In genomic region chr2:189020179-189020578, GRCh38 we compare ENCODE assay signal across 18 cellular contexts. TPM values are rescaled to one million over a fixed set of nuclear protein-coding genes. Genes with fewer than 3 reads are reported as not detected.
"Had no signal": no experiment of that assay in that cellular context is flagged by ENCODE, and none has a peak within 500 bp of the region (broad histone marks: within the 10 kb centered on the region; RNA-seq: fewer than 3 reads in every experiment).

No MANE protein-coding gene starts in this region.

- H3K27ac Mint-ChIP-seq: activated naive CD4-positive, alpha-beta T cell treated with anti-CD3 and anti-CD28 coated beads for 36 hours; stimulated activated memory B cell treated with anti-CD40 and anti-IgM and Interleukin-4, amounts not matched to agents 10 μg/mL and 1 μg/mL and 100 μg/mL, for 72 hours; T-cell had no signal

- H3K36me3 Mint-ChIP-seq: stimulated activated memory B cell treated with anti-CD40 and anti-IgM and Interleukin-4, amounts not matched to agents 10 μg/mL and 1 μg/mL and 100 μg/mL, for 72 hours; T-cell had no signal

- H3K27me3 Mint-ChIP-seq: stimulated activated memory B cell treated with anti-CD40 and anti-IgM and Interleukin-4, amounts not matched to agents 10 μg/mL and 1 μg/mL and 100 μg/mL, for 72 hours had no signal

- H3K9me3 ChIP-seq: adrenal gland, esophagus squamous epithelium, ovary, tibial nerve had no signal

- H3K4me3 Mint-ChIP-seq: activated naive CD4-positive, alpha-beta T cell treated with anti-CD3 and anti-CD28 coated beads for 36 hours; nephron; stimulated activated memory B cell treated with anti-CD40 and anti-IgM and Interleukin-4, amounts not matched to agents 10 μg/mL and 1 μg/mL and 100 μg/mL, for 72 hours; T-cell had no signal

- DNase-seq: activated CD4-positive, alpha-beta T cell treated with anti-CD3 and anti-CD28 coated beads, Interleukin-2, amount 50 U/mL, for 1 hour; activated naive CD4-positive, alpha-beta T cell treated with anti-CD3 and anti-CD28 coated beads for 36 hours; activated T-cell treated with anti-CD3 and anti-CD28 coated beads for 4 hours; adrenal gland; central memory CD4-positive, alpha-beta T cell; cortex of kidney; effector CD8-positive, alpha-beta T cell; esophagus squamous epithelium; foreskin melanocyte; kidney glomerular epithelial cell; ovary; substantia nigra; T-cell; T1000 had no signal

- H3K36me3 ChIP-seq: adrenal gland, esophagus squamous epithelium, ovary, tibial nerve had no signal

- H3K27me3 ChIP-seq: adrenal gland, esophagus squamous epithelium, ovary, tibial nerve had no signal

- H3K4me1 Mint-ChIP-seq: stimulated activated memory B cell treated with anti-CD40 and anti-IgM and Interleukin-4, amounts not matched to agents 10 μg/mL and 1 μg/mL and 100 μg/mL, for 72 hours; T-cell had no signal

- H3K4me3 ChIP-seq: adrenal gland, esophagus squamous epithelium, ovary, tibial nerve had no signal

- H3K9me3 Mint-ChIP-seq: activated naive CD4-positive, alpha-beta T cell treated with anti-CD3 and anti-CD28 coated beads for 36 hours; nephron; stimulated activated memory B cell treated with anti-CD40 and anti-IgM and Interleukin-4, amounts not matched to agents 10 μg/mL and 1 μg/mL and 100 μg/mL, for 72 hours; T-cell had no signal

- ATAC-seq: activated CD4-positive, CD25-positive, alpha-beta regulatory T cell treated with anti-CD3 and anti-CD28 coated beads, Interleukin-2, amount 50 U/mL, for 24 hours; T-cell had no signal

- H3K27ac ChIP-seq: adrenal gland, ovary, tibial nerve had no signal

- H3K4me1 ChIP-seq: adrenal gland had no signal

RNA-seq across cellular contexts. Expression of gene COL3A1, which starts 46.0 kb away (rescaled TPM):
- total RNA-seq: activated naive CD4-positive, alpha-beta T cell treated with anti-CD3 and anti-CD28 coated beads for 36 hours had no signal
